ENCODE assay signal across 26 cellular contexts in the genomic region with DNA sequence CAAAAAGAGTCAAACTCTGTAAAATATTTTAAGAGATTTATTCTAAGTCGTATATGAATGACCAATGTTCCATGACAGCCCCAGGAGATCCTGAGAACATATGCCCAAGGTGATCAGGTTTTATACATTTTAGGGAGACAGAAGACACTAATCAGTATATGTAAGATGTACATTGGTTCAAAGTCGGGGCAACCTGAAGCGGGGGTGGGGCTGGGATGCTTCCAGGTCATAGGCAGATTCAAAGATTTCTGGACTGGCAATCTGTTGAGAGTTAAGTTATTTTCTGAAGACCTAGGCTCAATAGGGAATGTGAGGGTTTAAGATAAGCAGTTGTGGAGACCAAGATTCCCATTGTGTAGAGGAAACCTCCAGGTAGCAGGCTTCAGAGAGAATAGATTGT.
"Had no signal": no experiment of that assay in that cellular context is flagged by ENCODE, and none has a peak within 500 bp of the region (broad histone marks: within the 10 kb centered on the region; RNA-seq: fewer than 3 reads in every experiment).

No MANE protein-coding gene starts in this region.

- H3K27ac ChIP-seq: neural progenitor cell, ovary, parathyroid adenoma, psoas muscle, right lobe of liver, sigmoid colon, stomach, thoracic aorta, thyroid gland, tibial nerve, upper lobe of left lung, vagina had no signal

- H3K36me3 Mint-ChIP-seq: neural progenitor cell; stimulated activated effector memory CD8-positive, alpha-beta T cell treated with anti-CD3 and anti-CD28 coated beads, Interleukin-12 subunit alpha, Interleukin-12 subunit beta, amount 100 ng/mL, for 72 hours; stimulated activated naive B cell treated with anti-CD40 and anti-IgM and Interleukin-4, amounts not matched to agents 10 μg/mL and 1 μg/mL and 100 μg/mL, for 72 hours had no signal

- H3K79me2 ChIP-seq: parathyroid adenoma had no signal

- ATAC-seq: right cardiac atrium; right lobe of liver; stimulated activated effector memory CD8-positive, alpha-beta T cell treated with anti-CD3 and anti-CD28 coated beads, Interleukin-12 subunit alpha, Interleukin-12 subunit beta, amount 100 ng/mL, for 72 hours; stimulated activated naive B cell treated with anti-CD40 and anti-IgM and Interleukin-4, amounts not matched to agents 10 μg/mL and 1 μg/mL and 100 μg/mL, for 72 hours had no signal

- H3K9me3 ChIP-seq: ovary, psoas muscle, right lobe of liver, sigmoid colon, stomach, thoracic aorta, thyroid gland, tibial nerve, upper lobe of left lung, vagina had no signal

- H3K27me3 Mint-ChIP-seq: progenitor cell of endocrine pancreas had no signal

- H2AFZ ChIP-seq: neural progenitor cell had no signal

- H3K36me3 ChIP-seq: neural progenitor cell, ovary, right lobe of liver, sigmoid colon, stomach, thoracic aorta, thyroid gland, tibial nerve, upper lobe of left lung, vagina had no signal

- H3K9ac ChIP-seq: neural progenitor cell, parathyroid adenoma had no signal

- H3K4me1 ChIP-seq: right lobe of liver, sigmoid colon, stomach, thyroid gland, tibial nerve, upper lobe of left lung, vagina had no signal

- H3K9me3 Mint-ChIP-seq: nephron; neural progenitor cell; stimulated activated effector memory CD8-positive, alpha-beta T cell treated with anti-CD3 and anti-CD28 coated beads, Interleukin-12 subunit alpha, Interleukin-12 subunit beta, amount 100 ng/mL, for 72 hours; stimulated activated naive B cell treated with anti-CD40 and anti-IgM and Interleukin-4, amounts not matched to agents 10 μg/mL and 1 μg/mL and 100 μg/mL, for 72 hours; stimulated activated naive CD8-positive, alpha-beta T cell treated with anti-CD3 and anti-CD28 coated beads, Interleukin-15, Interleukin-2, amounts not matched to agents 100 ng/mL and 50 ng/mL, for 24 hours had no signal

- H3K4me3 Mint-ChIP-seq: nephron; neural progenitor cell; stimulated activated effector memory CD8-positive, alpha-beta T cell treated with anti-CD3 and anti-CD28 coated beads, Interleukin-12 subunit alpha, Interleukin-12 subunit beta, amount 100 ng/mL, for 72 hours; stimulated activated naive B cell treated with anti-CD40 and anti-IgM and Interleukin-4, amounts not matched to agents 10 μg/mL and 1 μg/mL and 100 μg/mL, for 72 hours; stimulated activated naive CD8-positive, alpha-beta T cell treated with anti-CD3 and anti-CD28 coated beads, Interleukin-15, Interleukin-2, amounts not matched to agents 100 ng/mL and 50 ng/mL, for 24 hours had no signal

- H3K4me1 Mint-ChIP-seq: nephron; neural progenitor cell; stimulated activated effector memory CD8-positive, alpha-beta T cell treated with anti-CD3 and anti-CD28 coated beads, Interleukin-12 subunit alpha, Interleukin-12 subunit beta, amount 100 ng/mL, for 72 hours; stimulated activated naive B cell treated with anti-CD40 and anti-IgM and Interleukin-4, amounts not matched to agents 10 μg/mL and 1 μg/mL and 100 μg/mL, for 72 hours had no signal

- H3K27ac Mint-ChIP-seq: nephron; neural progenitor cell; progenitor cell of endocrine pancreas; stimulated activated effector memory CD8-positive, alpha-beta T cell treated with anti-CD3 and anti-CD28 coated beads, Interleukin-12 subunit alpha, Interleukin-12 subunit beta, amount 100 ng/mL, for 72 hours; stimulated activated naive B cell treated with anti-CD40 and anti-IgM and Interleukin-4, amounts not matched to agents 10 μg/mL and 1 μg/mL and 100 μg/mL, for 72 hours; stimulated activated naive CD8-positive, alpha-beta T cell treated with anti-CD3 and anti-CD28 coated beads, Interleukin-15, Interleukin-2, amounts not matched to agents 100 ng/mL and 50 ng/mL, for 24 hours had no signal

- H3K4me2 ChIP-seq: neural progenitor cell had no signal

- H3K4me3 ChIP-seq: neural progenitor cell, ovary, psoas muscle, right lobe of liver, sigmoid colon, stomach, thoracic aorta, thyroid gland, tibial nerve, upper lobe of left lung, vagina had no signal

- DNase-seq: occipital lobe; ovary; psoas muscle; right cardiac atrium; right lobe of liver; sigmoid colon; small intestine; stimulated activated CD4-positive, alpha-beta T cell treated with anti-CD3 and anti-CD28 coated beads, Interleukin-15, amount 100 ng/mL, for 24 hours; stimulated activated CD4-positive, alpha-beta T cell treated with anti-CD3 and anti-CD28 coated beads, Interleukin-2, amount 100 ng/mL, for 24 hours; stimulated activated CD4-positive, alpha-beta T cell treated with anti-CD3 and anti-CD28 coated beads, Interleukin-2, amount 100 ng/mL, for 48 hours; stimulated activated CD4-positive, alpha-beta T cell treated with anti-CD3 and anti-CD28 coated beads, Interleukin-4, amount 100 ng/mL, for 24 hours; stimulated activated naive B cell treated with anti-CD40 and anti-IgM and Interleukin-4, amounts not matched to agents 10 μg/mL and 1 μg/mL and 100 μg/mL, for 72 hours; stimulated activated naive CD4-positive, alpha-beta T cell treated with Interleukin-2 at 50 U/mL for 16 hours; stomach; thyroid gland; trophoblast cell; upper lobe of left lung had no signal

- H3K27me3 ChIP-seq: neural progenitor cell, ovary, right lobe of liver, sigmoid colon, stomach, thyroid gland, tibial nerve, upper lobe of left lung, vagina had no signal
